In genomic region chr15:40939909-40940801, GRCh38 we compare ENCODE assay signal across 1 cellular context.
TF ChIP-seq lines count a peak whose summit lies in the region.

No MANE protein-coding gene starts in this region.

TF ChIP-seq in H1, 55 proteins besides CTCF, POLR2A, EP300 and RAD21:
- TF ChIP-seq SUZ12 (IDR thresholded peaks at IDR 0.05; ENCODE audit: low read length) (no peak), SP1 (IDR thresholded peaks at IDR 0.05; ENCODE audit: low read depth, low read length) (no peak)
